Comparison of ENCODE assay signal across 8 cellular contexts in the genomic region with DNA sequence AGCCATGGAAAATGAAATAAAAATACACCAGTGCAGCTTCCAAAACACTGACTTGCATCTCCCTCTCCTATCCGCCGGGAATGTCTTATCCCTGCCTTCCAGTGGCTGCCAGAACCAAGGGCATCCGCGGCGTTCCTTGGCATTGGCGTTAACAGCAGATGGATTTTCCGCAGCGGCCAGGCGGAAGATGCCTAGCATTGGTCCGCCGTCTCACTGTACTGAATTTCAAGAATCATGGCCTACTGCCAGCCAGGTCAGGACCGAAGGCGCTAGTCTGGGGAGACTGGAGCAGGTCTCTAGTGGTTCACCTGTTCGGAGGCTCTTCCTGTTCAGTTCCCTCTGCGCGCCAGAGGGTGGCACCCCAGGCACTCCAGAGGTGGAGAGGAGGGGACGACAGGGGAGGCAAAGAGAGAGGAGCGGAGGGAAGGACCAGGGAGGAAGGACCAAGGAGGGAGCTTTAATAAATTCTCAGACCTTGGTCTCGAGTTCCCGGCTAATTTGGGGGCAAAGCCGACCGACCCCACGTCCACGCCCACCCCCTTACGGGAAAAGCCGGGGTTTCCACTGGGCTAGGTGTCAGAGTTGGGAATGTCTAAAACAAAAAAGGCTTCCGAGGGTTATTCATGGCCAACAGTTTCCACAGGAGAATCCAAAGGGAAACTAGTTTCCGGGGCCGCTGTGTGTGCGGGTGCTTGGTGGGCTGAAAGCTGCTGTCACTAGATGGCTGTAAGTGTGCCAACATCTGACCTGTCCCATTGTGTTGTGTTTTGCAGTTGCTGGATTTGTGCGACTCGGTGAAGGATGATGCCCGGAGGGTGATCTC. TPM values are rescaled to one million over a fixed set of nuclear protein-coding genes. Genes with fewer than 3 reads are reported as not detected.
DNase-seq lines count a peak whose midpoint lies in the region; ATAC-seq and TF ChIP-seq lines count a peak whose summit lies in the region.

No MANE protein-coding gene starts in this region.

- no peaks in the 10 kb centered on the region for H3K9me3 ChIP-seq in RWPE2 (ENCODE audit: severe bottlenecking)
- H3K9me3 ChIP-seq in subcutaneous abdominal adipose tissue (ENCODE audit: control insufficient read depth in 5 of 5, low read length in 5 of 5): no peaks in the 10 kb centered on the region

- H3K27ac ChIP-seq in RWPE2 (ENCODE audit: poor library complexity, severe bottlenecking): no peak overlapping the region
- no peak overlapping the region for H3K27ac ChIP-seq in subcutaneous abdominal adipose tissue (ENCODE audit: low read depth, low read length)

- TF ChIP-seq CTCF in RWPE2 (IDR thresholded peaks at IDR 0.05; ENCODE audit: poor library complexity, severe bottlenecking) (peak; percentile 92), fibroblast of villous mesenchyme (IDR thresholded peaks at IDR 0.05; ENCODE audit: insufficient read depth, low read depth, low read length) (peak; percentile 99), nephron (IDR thresholded peaks at IDR 0.05; ENCODE audit: unreplicated experiment in 3 of 3) (peak; percentile 85 to 91 (median 87))

- H3K4me1 ChIP-seq in RWPE2 (ENCODE audit: insufficient read depth, poor library complexity, severe bottlenecking) (no peaks in the 10 kb centered on the region), subcutaneous abdominal adipose tissue (ENCODE audit: control insufficient read depth in 5 of 5, insufficient read depth in 5 of 5, low read length in 5 of 5) (peaks cover 3 to 52% (median 50%) of the 10 kb centered on the region in 5 donors)

- no peaks in the 10 kb centered on the region for H3K36me3 Mint-ChIP-seq in nephron (ENCODE audit: low read depth)

- peaks cover 65% of the 10 kb centered on the region for H3K27me3 Mint-ChIP-seq in nephron (ENCODE audit: low read depth)

- peak overlapping the region in 3 of 5 donors; percentile 37 to 46 (median 41) for H3K9ac ChIP-seq in subcutaneous abdominal adipose tissue (ENCODE audit: low read length in 5 of 5)

- peak; percentile 74 for DNase-seq in EH (ENCODE audit: low read depth)
- peak; percentile 65 for DNase-seq in LHCN-M2 (ENCODE audit: low read depth)
- DNase-seq in RWPE2 (ENCODE audit: low spot score): peak; percentile 69
- peak; percentile 24 for DNase-seq in activated gamma-delta T cell (lab: John Stamatoyannopoulos, UW)
- peak; percentile 77 for DNase-seq in fibroblast of villous mesenchyme (ENCODE audit: low read depth)

- H3K4me1 Mint-ChIP-seq in nephron: peaks cover 32% of the 10 kb centered on the region

- no peaks in the 10 kb centered on the region for H3K36me3 ChIP-seq in RWPE2 (ENCODE audit: low read depth)
- no peaks in the 10 kb centered on the region for H3K36me3 ChIP-seq in subcutaneous abdominal adipose tissue (ENCODE audit: control insufficient read depth in 5 of 5, insufficient read depth in 5 of 5, low read length in 5 of 5)

- peak overlapping the region in 1 of 3 experiments; percentile 3 for H3K27ac Mint-ChIP-seq in nephron

- H3K4me3 ChIP-seq in RWPE2 (ENCODE audit: severe bottlenecking): peak overlapping the region; percentile 21
- peak overlapping the region; percentile 57 for H3K4me3 ChIP-seq in fibroblast of villous mesenchyme (ENCODE audit: low read depth, low read length)
- H3K4me3 ChIP-seq in subcutaneous abdominal adipose tissue (ENCODE audit: low read depth in 1 of 5, low read length in 5 of 5): peak overlapping the region; percentile 51 to 90 (median 64)

- H3K4me3 Mint-ChIP-seq in nephron: peak overlapping the region; percentile 82 to 85 (median 84)

- H3K27me3 ChIP-seq in RWPE2 (ENCODE audit: insufficient read depth, poor library complexity, severe bottlenecking) (no peaks in the 10 kb centered on the region), subcutaneous abdominal adipose tissue (ENCODE audit: control insufficient read depth in 5 of 5, insufficient read depth in 4 of 5, low read length in 5 of 5) (peaks cover 0 to 14% (median 9%) of the 10 kb centered on the region in 5 donors)

- ATAC-seq in RWPE2 (ENCODE audit: low read depth): peak; percentile 69
- no peak for ATAC-seq in GM21381 (IDR thresholded peaks at IDR 0.05; ENCODE audit: unreplicated experiment)

- no peaks in the 10 kb centered on the region for H3K9me3 Mint-ChIP-seq in nephron

RNA-seq across cellular contexts. Expression of gene BCL2L11, which starts 3.7 kb away (rescaled TPM):
- total RNA-seq in LHCN-M2 (2014; rRNA removed): 1.4 and 6.9 TPM in 2 replicates
- 1.4 TPM for polyA plus RNA-seq in LHCN-M2 (2012)
- 0.86 and 1.6 TPM in 2 replicates for total RNA-seq in fibroblast of villous mesenchyme

Comparison
In these comparisons a context has a peak if more than half of its experiments do, and no peak if none do; other contexts are left out.
1. DNase-seq: peak in every context shown above with its lines; median percentile 77 in fibroblast of villous mesenchyme; 74 in EH; 69 in RWPE2; 65 in LHCN-M2; 24 in activated gamma-delta T cell.